Comparison of ENCODE assay signal across 1 cellular context in the genomic region with DNA sequence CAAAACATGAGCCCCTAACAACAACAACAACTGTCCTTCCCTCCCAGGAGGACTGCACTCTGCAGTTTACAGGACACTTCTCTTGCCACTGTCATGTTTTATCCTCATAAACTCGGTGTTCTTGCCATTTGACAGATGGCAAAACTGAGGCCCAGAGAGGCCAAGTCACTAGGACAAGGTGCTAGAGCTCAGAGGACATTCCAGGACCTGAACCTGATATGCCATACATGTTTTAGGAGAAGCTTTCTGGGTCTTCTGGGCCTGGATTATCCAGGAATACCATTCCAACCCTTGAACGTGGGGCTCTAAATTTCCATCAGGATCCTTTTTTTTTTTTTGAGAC.
TF ChIP-seq lines count a peak whose summit lies in the region.

No MANE protein-coding gene starts in this region.

TF ChIP-seq in IMR-90, 13 proteins besides CTCF, POLR2A, EP300 and RAD21:
- TF ChIP-seq, protein P1, sequence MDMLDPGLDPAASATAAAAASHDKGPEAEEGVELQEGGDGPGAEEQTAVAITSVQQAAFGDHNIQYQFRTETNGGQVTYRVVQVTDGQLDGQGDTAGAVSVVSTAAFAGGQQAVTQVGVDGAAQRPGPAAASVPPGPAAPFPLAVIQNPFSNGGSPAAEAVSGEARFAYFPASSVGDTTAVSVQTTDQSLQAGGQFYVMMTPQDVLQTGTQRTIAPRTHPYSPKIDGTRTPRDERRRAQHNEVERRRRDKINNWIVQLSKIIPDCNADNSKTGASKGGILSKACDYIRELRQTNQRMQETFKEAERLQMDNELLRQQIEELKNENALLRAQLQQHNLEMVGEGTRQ (IDR thresholded peaks at IDR 0.05; ENCODE audit: low read depth, low read length), result no peak
- TF ChIP-seq SMC3 (IDR thresholded peaks at IDR 0.05; ENCODE audit: low read depth, low read length) (no peak), NFE2L2 (IDR thresholded peaks at IDR 0.05; ENCODE audit: low read depth, low read length) (no peak), ELK1 (IDR thresholded peaks at IDR 0.05; ENCODE audit: borderline replicate concordance, low read depth, low read length) (no peak)
